Comparison of ENCODE assay signal across 1 cellular context in genomic region chr2:47078541-47079482, GRCh38.
TF ChIP-seq lines count a peak whose summit lies in the region.

No MANE protein-coding gene starts in this region.

TF ChIP-seq in HepG2, 621 proteins besides CTCF, POLR2A, EP300 and RAD21 (continued from another document and continues in another):
- TF ChIP-seq ZSCAN9 (CRISPR knock-in tag; IDR thresholded peaks at IDR 0.05; ENCODE audit: borderline replicate concordance) (peak; percentile 98; the same call in 1 of the 2 replicates), ZBTB38 (CRISPR knock-in tag; IDR thresholded peaks at IDR 0.05) (peak; percentile 76), PRPF4 (IDR thresholded peaks at IDR 0.05; ENCODE audit: low read depth, low read length, poor library complexity, severe bottlenecking) (no peak), ARNTL (CRISPR knock-in tag; IDR thresholded peaks at IDR 0.05) (peak; percentile 84), PAF1 (CRISPR knock-in tag; IDR thresholded peaks at IDR 0.05) (peak; percentile 71; the same call in 1 of the 2 replicates), CEBPZ (IDR thresholded peaks at IDR 0.05; ENCODE audit: low read length) (no peak), ZXDC (CRISPR knock-in tag; IDR thresholded peaks at IDR 0.05) (no peak), RFXAP (CRISPR knock-in tag; IDR thresholded peaks at IDR 0.05; ENCODE audit: borderline replicate concordance) (peak; percentile 86; the same call in 1 of the 2 replicates), ELF3 (CRISPR knock-in tag; IDR thresholded peaks at IDR 0.05) (peak; percentile 92), DDIT3 (CRISPR knock-in tag; IDR thresholded peaks at IDR 0.05) (no peak), ZFP62 (CRISPR knock-in tag; IDR thresholded peaks at IDR 0.05) (no peak), PPARG (CRISPR knock-in tag; conservative IDR thresholded peaks at IDR 0.05) (peak; percentile 98), ZNF446 (CRISPR knock-in tag; IDR thresholded peaks at IDR 0.05) (no peak), STAT6 (CRISPR knock-in tag; IDR thresholded peaks at IDR 0.05; ENCODE audit: borderline replicate concordance) (0 out of 2 replicates have a peak, but pooled peaks have one; percentile 79), ZNF205 (CRISPR knock-in tag; IDR thresholded peaks at IDR 0.05) (peak; percentile 85), ZNF691 (CRISPR knock-in tag; IDR thresholded peaks at IDR 0.05; ENCODE audit: borderline replicate concordance, low read depth) (peak; percentile 86), XBP1 (CRISPR knock-in tag; IDR thresholded peaks at IDR 0.05) (no peak), ATF1 (CRISPR knock-in tag; IDR thresholded peaks at IDR 0.05) (0 out of 2 replicates have a peak, but pooled peaks have one; percentile 63), ESRRA (CRISPR knock-in tag; IDR thresholded peaks at IDR 0.05; ENCODE audit: low read depth) (peak; percentile 79), HOXD1 (CRISPR knock-in tag; IDR thresholded peaks at IDR 0.05) (peak; percentile 91), DMAP1 (CRISPR knock-in tag; IDR thresholded peaks at IDR 0.05) (peak; percentile 85), ZNF232 (CRISPR knock-in tag; IDR thresholded peaks at IDR 0.05; ENCODE audit: borderline replicate concordance) (no peak; the same call in 1 of the 2 replicates), SNAPC2 (CRISPR knock-in tag; IDR thresholded peaks at IDR 0.05) (no peak), ZNF609 (CRISPR knock-in tag; IDR thresholded peaks at IDR 0.05; ENCODE audit: borderline replicate concordance) (peak; percentile 97), ONECUT2 (CRISPR knock-in tag; IDR thresholded peaks at IDR 0.05) (peak; percentile 43; the same call in 1 of the 2 replicates), ATM (IDR thresholded peaks at IDR 0.05; ENCODE audit: borderline replicate concordance) (peak; percentile 98), TFAP4 (IDR thresholded peaks at IDR 0.05; ENCODE audit: borderline replicate concordance, low read depth) (peak; percentile 75; the same call in 1 of the 2 replicates), ZFYVE20 (CRISPR knock-in tag; IDR thresholded peaks at IDR 0.05; ENCODE audit: borderline replicate concordance, low read depth) (no peak), POLR2AphosphoS2 (IDR thresholded peaks at IDR 0.05; ENCODE audit: low read depth, low read length) (0 out of 2 replicates have a peak, but pooled peaks have one; percentile 53), ZNF614 (CRISPR knock-in tag; IDR thresholded peaks at IDR 0.05; ENCODE audit: borderline replicate concordance) (peak; percentile 96), FOXA3 (CRISPR knock-in tag; IDR thresholded peaks at IDR 0.05) (peak; percentile 99), ZBTB1 (CRISPR knock-in tag; IDR thresholded peaks at IDR 0.05; ENCODE audit: borderline replicate concordance) (no peak), CHCHD3 (CRISPR knock-in tag; IDR thresholded peaks at IDR 0.05) (no peak; the same call in 1 of the 2 replicates), ZNF124 (CRISPR knock-in tag; IDR thresholded peaks at IDR 0.05) (peak; percentile 86; the same call in 1 of the 2 replicates), ZNF10 (CRISPR knock-in tag; IDR thresholded peaks at IDR 0.05; ENCODE audit: borderline replicate concordance, low read depth) (no peak), ZNF234 (CRISPR knock-in tag; conservative IDR thresholded peaks at IDR 0.05) (no peak), KAT8 (CRISPR knock-in tag; IDR thresholded peaks at IDR 0.05) (peak; percentile 71), HINFP (CRISPR knock-in tag; IDR thresholded peaks at IDR 0.05; ENCODE audit: low read depth) (peak; percentile 70; the same call in 1 of the 2 replicates), THAP8 (CRISPR knock-in tag; IDR thresholded peaks at IDR 0.05; ENCODE audit: borderline replicate concordance) (no peak), ZNF180 (CRISPR knock-in tag; IDR thresholded peaks at IDR 0.05; ENCODE audit: borderline replicate concordance, low read depth) (no peak), SOX6 (IDR thresholded peaks at IDR 0.05) (no peak), SOX6 (CRISPR knock-in tag; IDR thresholded peaks at IDR 0.05) (peak; percentile 98), ZSCAN22 (CRISPR knock-in tag; IDR thresholded peaks at IDR 0.05) (no peak), ZNF251 (CRISPR knock-in tag; IDR thresholded peaks at IDR 0.05) (no peak), TBX3 (IDR thresholded peaks at IDR 0.05; ENCODE audit: borderline replicate concordance) (peak; percentile 92), KLF13 (CRISPR knock-in tag; IDR thresholded peaks at IDR 0.05) (no peak), ZNF543 (CRISPR knock-in tag; IDR thresholded peaks at IDR 0.05) (peak; percentile 83)
